ENCODE assay signal across 1 cellular context in genomic region chr11:100666816-100667215, GRCh38. TPM values are rescaled to one million over a fixed set of nuclear protein-coding genes. Genes with fewer than 3 reads are reported as not detected.
"Had no signal": no experiment of that assay in that cellular context is flagged by ENCODE, and none has a peak within 500 bp of the region (broad histone marks: within the 10 kb centered on the region; RNA-seq: fewer than 3 reads in every experiment).

No MANE protein-coding gene starts in this region.

RNA-seq across cellular contexts. Expression of gene ARHGAP42, which starts 20.3 kb away (rescaled TPM):
- total RNA-seq: OCI-LY7 had no signal
